ENCODE assay signal across 1 cellular context in genomic region chr6:72715119-72715518, GRCh38.
TF ChIP-seq lines count a peak whose summit lies in the region.

No MANE protein-coding gene starts in this region.

TF ChIP-seq in GM23338, 12 proteins besides CTCF, POLR2A, EP300 and RAD21 (continued from another document):
- TF ChIP-seq ZNF462 (CRISPR knock-in tag; IDR thresholded peaks at IDR 0.05) = no peak
- no peak for TF ChIP-seq POLR2AphosphoS5 (IDR thresholded peaks at IDR 0.05; ENCODE audit: low read depth)
- TF ChIP-seq CREB1 (CRISPR knock-in tag; IDR thresholded peaks at IDR 0.05; ENCODE audit: low read depth) = no peak
- TF ChIP-seq, protein P1, sequence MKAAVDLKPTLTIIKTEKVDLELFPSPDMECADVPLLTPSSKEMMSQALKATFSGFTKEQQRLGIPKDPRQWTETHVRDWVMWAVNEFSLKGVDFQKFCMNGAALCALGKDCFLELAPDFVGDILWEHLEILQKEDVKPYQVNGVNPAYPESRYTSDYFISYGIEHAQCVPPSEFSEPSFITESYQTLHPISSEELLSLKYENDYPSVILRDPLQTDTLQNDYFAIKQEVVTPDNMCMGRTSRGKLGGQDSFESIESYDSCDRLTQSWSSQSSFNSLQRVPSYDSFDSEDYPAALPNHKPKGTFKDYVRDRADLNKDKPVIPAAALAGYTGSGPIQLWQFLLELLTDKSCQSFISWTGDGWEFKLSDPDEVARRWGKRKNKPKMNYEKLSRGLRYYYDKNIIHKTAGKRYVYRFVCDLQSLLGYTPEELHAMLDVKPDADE (IDR thresholded peaks at IDR 0.05) = no peak
- TF ChIP-seq STAT1 (IDR thresholded peaks at IDR 0.05; ENCODE audit: unreplicated experiment) = no peak
- no peak for TF ChIP-seq ZNF114 (CRISPR knock-in tag; IDR thresholded peaks at IDR 0.05)
- no peak for TF ChIP-seq EZH2 (IDR thresholded peaks at IDR 0.05; ENCODE audit: low read depth, unreplicated experiment)
- TF ChIP-seq ZNF331 (CRISPR knock-in tag; IDR thresholded peaks at IDR 0.05; ENCODE audit: low read depth) = no peak
